Comparison of ENCODE assay signal across 30 cellular contexts in genomic region chr10:44845672-44846071, GRCh38.
"Had no signal": no experiment of that assay in that cellular context is flagged by ENCODE, and none has a peak within 500 bp of the region (broad histone marks: within the 10 kb centered on the region; RNA-seq: fewer than 3 reads in every experiment).

No MANE protein-coding gene starts in this region.

- H3K27ac Mint-ChIP-seq: naive B cell; naive thymus-derived CD8-positive, alpha-beta T cell; natural killer cell treated with Interleukin-12 subunit alpha and Interleukin-12 subunit beta and Interleukin-15 and Interleukin-18, amount 100 ng/mL, for 72 hours; neural progenitor cell; progenitor cell of endocrine pancreas; stimulated activated memory B cell treated with anti-CD40 and anti-IgM and Interleukin-4, amounts not matched to agents 10 μg/mL and 1 μg/mL and 100 μg/mL, for 72 hours; stimulated activated naive CD8-positive, alpha-beta T cell treated with anti-CD3 and anti-CD28 coated beads, Interleukin-15, amount 100 ng/mL, for 72 hours; type B pancreatic cell had no signal

- H3K27me3 Mint-ChIP-seq: progenitor cell of endocrine pancreas had no signal

- H3K36me3 ChIP-seq: neural progenitor cell, neutrophil, pancreas, right lobe of liver, spleen, suprapubic skin, tibial artery, transverse colon, upper lobe of right lung, uterus had no signal

- H2AFZ ChIP-seq: neural progenitor cell had no signal

- H3K4me3 Mint-ChIP-seq: naive B cell; naive thymus-derived CD8-positive, alpha-beta T cell; natural killer cell treated with Interleukin-12 subunit alpha and Interleukin-12 subunit beta and Interleukin-15 and Interleukin-18, amount 100 ng/mL, for 72 hours; neural progenitor cell; stimulated activated memory B cell treated with anti-CD40 and anti-IgM and Interleukin-4, amounts not matched to agents 10 μg/mL and 1 μg/mL and 100 μg/mL, for 72 hours; stimulated activated naive CD8-positive, alpha-beta T cell treated with anti-CD3 and anti-CD28 coated beads, Interleukin-15, amount 100 ng/mL, for 72 hours; type B pancreatic cell had no signal

- H3K4me3 ChIP-seq: neural progenitor cell, pancreas, psoas muscle, right lobe of liver, skin epidermis, smooth muscle cell, spleen, suprapubic skin, testis, tibial artery, transverse colon, upper lobe of right lung, uterus had no signal

- ATAC-seq: naive thymus-derived CD8-positive, alpha-beta T cell; natural killer cell treated with Interleukin-12 subunit alpha and Interleukin-12 subunit beta and Interleukin-15 and Interleukin-18, amount 100 ng/mL, for 72 hours; pancreas; psoas muscle; right lobe of liver; stimulated activated memory B cell treated with anti-CD40 and anti-IgM and Interleukin-4, amounts not matched to agents 10 μg/mL and 1 μg/mL and 100 μg/mL, for 72 hours; stimulated activated naive CD8-positive, alpha-beta T cell treated with anti-CD3 and anti-CD28 coated beads, Interleukin-15, amount 100 ng/mL, for 72 hours; stimulated activated naive CD8-positive, alpha-beta T cell treated with anti-CD3 and anti-CD28 coated beads, Interleukin-15, Interleukin-2, amounts not matched to agents 100 U/mL and 50 U/mL, for 24 hours; upper lobe of right lung had no signal

- H3K4me1 Mint-ChIP-seq: naive B cell; naive thymus-derived CD8-positive, alpha-beta T cell; neural progenitor cell; stimulated activated memory B cell treated with anti-CD40 and anti-IgM and Interleukin-4, amounts not matched to agents 10 μg/mL and 1 μg/mL and 100 μg/mL, for 72 hours; stimulated activated naive CD8-positive, alpha-beta T cell treated with anti-CD3 and anti-CD28 coated beads, Interleukin-15, amount 100 ng/mL, for 72 hours had no signal

- H3K36me3 Mint-ChIP-seq: naive B cell; natural killer cell treated with Interleukin-12 subunit alpha and Interleukin-12 subunit beta and Interleukin-15 and Interleukin-18, amount 100 ng/mL, for 72 hours; neural progenitor cell; stimulated activated memory B cell treated with anti-CD40 and anti-IgM and Interleukin-4, amounts not matched to agents 10 μg/mL and 1 μg/mL and 100 μg/mL, for 72 hours; type B pancreatic cell had no signal

- H3K4me2 ChIP-seq: smooth muscle cell had no signal

- H3K27ac ChIP-seq: neural progenitor cell, neutrophil, pancreas, psoas muscle, right lobe of liver, skin epidermis, spleen, suprapubic skin, testis, tibial artery, transverse colon, upper lobe of right lung, uterus had no signal

- H3K4me1 ChIP-seq: neural progenitor cell, pancreas, psoas muscle, right lobe of liver, spleen, suprapubic skin, testis, tibial artery, transverse colon, upper lobe of right lung, uterus had no signal

- H3K9me3 ChIP-seq: neutrophil, pancreas, psoas muscle, right lobe of liver, suprapubic skin, testis, tibial artery, transverse colon, upper lobe of right lung, uterus had no signal

- H3K9me3 Mint-ChIP-seq: natural killer cell treated with Interleukin-12 subunit alpha and Interleukin-12 subunit beta and Interleukin-15 and Interleukin-18, amount 100 ng/mL, for 72 hours; stimulated activated memory B cell treated with anti-CD40 and anti-IgM and Interleukin-4, amounts not matched to agents 10 μg/mL and 1 μg/mL and 100 μg/mL, for 72 hours; stimulated activated naive CD8-positive, alpha-beta T cell treated with anti-CD3 and anti-CD28 coated beads, Interleukin-15, amount 100 ng/mL, for 72 hours; type B pancreatic cell had no signal

- DNase-seq: naive B cell; naive thymus-derived CD8-positive, alpha-beta T cell; nucleus accumbens; pancreas; psoas muscle; right lobe of liver; spleen; stimulated activated CD4-positive, alpha-beta T cell treated with anti-CD3 and anti-CD28 coated beads, Interleukin-12 subunit alpha, Interleukin-12 subunit beta, amount 100 ng/mL, for 4 hours; stimulated activated CD4-positive, alpha-beta T cell treated with anti-CD3 and anti-CD28 coated beads, Interleukin-1b, Interleukin-23, amount 100 ng/mL, for 48 hours; stimulated activated CD4-positive, alpha-beta T cell treated with anti-CD3 and anti-CD28 coated beads, Interleukin-4, amount 100 ng/mL, for 1 hour; stimulated activated CD4-positive, alpha-beta T cell treated with anti-CD3 and anti-CD28 coated beads, Interleukin-4, amount 100 ng/mL, for 4 hours; stimulated activated CD8-positive, alpha-beta memory T cell treated with anti-CD3 and anti-CD28 coated beads, Interleukin-4, amount 100 ng/mL, for 48 hours; stimulated activated naive CD4-positive, alpha-beta T cell; stimulated activated naive CD8-positive, alpha-beta T cell treated with anti-CD3 and anti-CD28 coated beads, Interleukin-15, amount 100 ng/mL, for 72 hours; stimulated activated naive CD8-positive, alpha-beta T cell treated with anti-CD3 and anti-CD28 coated beads, Interleukin-15, Interleukin-2, amounts not matched to agents 100 U/mL and 50 U/mL, for 24 hours; substantia nigra; testis; tibial artery; transverse colon; upper lobe of right lung; uterus had no signal
